Comparison of ENCODE assay signal across 1 cellular context in the genomic region with DNA sequence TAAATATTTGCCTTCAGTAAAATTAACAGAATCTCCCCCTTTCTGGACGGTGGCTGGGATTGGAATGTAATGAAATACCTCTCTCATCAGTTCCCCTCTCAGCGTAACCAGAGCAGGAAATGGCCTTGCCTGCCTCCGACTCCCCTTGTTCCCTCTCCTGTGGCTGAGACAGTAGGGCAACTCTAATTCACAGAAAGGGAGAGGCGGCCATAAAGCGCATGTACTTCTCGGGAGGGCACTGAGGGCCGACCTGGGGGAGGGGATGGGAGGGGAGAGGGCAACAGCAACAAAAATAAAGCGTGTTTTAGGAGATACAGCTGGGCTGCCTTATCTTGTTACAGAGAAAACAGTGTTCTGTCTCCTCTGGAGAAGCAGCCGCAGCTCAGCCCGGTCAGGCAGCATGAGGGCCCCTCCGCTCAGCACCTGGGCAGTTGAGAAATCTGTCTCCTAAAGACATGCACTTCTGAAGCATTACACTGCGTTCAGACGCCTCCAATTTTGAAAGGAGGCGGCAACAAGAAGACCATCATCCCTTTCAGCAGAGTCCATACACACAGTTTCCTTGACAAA.
TF ChIP-seq lines count a peak whose summit lies in the region.

No MANE protein-coding gene starts in this region.

TF ChIP-seq in SK-N-SH treated with all-trans-retinoic acid at 6 μM for 48 hours, 23 proteins besides CTCF, POLR2A, EP300 and RAD21 (continued from another document):
- TF ChIP-seq, protein P1, sequence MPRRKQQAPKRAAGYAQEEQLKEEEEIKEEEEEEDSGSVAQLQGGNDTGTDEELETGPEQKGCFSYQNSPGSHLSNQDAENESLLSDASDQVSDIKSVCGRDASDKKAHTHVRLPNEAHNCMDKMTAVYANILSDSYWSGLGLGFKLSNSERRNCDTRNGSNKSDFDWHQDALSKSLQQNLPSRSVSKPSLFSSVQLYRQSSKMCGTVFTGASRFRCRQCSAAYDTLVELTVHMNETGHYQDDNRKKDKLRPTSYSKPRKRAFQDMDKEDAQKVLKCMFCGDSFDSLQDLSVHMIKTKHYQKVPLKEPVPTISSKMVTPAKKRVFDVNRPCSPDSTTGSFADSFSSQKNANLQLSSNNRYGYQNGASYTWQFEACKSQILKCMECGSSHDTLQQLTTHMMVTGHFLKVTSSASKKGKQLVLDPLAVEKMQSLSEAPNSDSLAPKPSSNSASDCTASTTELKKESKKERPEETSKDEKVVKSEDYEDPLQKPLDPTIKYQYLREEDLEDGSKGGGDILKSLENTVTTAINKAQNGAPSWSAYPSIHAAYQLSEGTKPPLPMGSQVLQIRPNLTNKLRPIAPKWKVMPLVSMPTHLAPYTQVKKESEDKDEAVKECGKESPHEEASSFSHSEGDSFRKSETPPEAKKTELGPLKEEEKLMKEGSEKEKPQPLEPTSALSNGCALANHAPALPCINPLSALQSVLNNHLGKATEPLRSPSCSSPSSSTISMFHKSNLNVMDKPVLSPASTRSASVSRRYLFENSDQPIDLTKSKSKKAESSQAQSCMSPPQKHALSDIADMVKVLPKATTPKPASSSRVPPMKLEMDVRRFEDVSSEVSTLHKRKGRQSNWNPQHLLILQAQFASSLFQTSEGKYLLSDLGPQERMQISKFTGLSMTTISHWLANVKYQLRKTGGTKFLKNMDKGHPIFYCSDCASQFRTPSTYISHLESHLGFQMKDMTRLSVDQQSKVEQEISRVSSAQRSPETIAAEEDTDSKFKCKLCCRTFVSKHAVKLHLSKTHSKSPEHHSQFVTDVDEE (CRISPR knock-in tag; IDR thresholded peaks at IDR 0.05): no peak
- TF ChIP-seq CSDC2 (CRISPR knock-in tag; IDR thresholded peaks at IDR 0.05) (no peak), ZFP3 (CRISPR knock-in tag; IDR thresholded peaks at IDR 0.05) (no peak), OSR1 (CRISPR knock-in tag; IDR thresholded peaks at IDR 0.05) (no peak)
- TF ChIP-seq, protein P2, sequence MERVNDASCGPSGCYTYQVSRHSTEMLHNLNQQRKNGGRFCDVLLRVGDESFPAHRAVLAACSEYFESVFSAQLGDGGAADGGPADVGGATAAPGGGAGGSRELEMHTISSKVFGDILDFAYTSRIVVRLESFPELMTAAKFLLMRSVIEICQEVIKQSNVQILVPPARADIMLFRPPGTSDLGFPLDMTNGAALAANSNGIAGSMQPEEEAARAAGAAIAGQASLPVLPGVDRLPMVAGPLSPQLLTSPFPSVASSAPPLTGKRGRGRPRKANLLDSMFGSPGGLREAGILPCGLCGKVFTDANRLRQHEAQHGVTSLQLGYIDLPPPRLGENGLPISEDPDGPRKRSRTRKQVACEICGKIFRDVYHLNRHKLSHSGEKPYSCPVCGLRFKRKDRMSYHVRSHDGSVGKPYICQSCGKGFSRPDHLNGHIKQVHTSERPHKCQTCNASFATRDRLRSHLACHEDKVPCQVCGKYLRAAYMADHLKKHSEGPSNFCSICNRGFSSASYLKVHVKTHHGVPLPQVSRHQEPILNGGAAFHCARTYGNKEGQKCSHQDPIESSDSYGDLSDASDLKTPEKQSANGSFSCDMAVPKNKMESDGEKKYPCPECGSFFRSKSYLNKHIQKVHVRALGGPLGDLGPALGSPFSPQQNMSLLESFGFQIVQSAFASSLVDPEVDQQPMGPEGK (CRISPR knock-in tag; IDR thresholded peaks at IDR 0.05; ENCODE audit: borderline replicate concordance): no peak
- TF ChIP-seq, protein P3, sequence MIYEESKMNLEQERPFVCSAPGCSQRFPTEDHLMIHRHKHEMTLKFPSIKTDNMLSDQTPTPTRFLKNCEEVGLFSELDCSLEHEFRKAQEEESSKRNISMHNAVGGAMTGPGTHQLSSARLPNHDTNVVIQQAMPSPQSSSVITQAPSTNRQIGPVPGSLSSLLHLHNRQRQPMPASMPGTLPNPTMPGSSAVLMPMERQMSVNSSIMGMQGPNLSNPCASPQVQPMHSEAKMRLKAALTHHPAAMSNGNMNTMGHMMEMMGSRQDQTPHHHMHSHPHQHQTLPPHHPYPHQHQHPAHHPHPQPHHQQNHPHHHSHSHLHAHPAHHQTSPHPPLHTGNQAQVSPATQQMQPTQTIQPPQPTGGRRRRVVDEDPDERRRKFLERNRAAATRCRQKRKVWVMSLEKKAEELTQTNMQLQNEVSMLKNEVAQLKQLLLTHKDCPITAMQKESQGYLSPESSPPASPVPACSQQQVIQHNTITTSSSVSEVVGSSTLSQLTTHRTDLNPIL (CRISPR knock-in tag; IDR thresholded peaks at IDR 0.05; ENCODE audit: low read depth): no peak
